ENCODE assay signal across 1 cellular context in the genomic region with DNA sequence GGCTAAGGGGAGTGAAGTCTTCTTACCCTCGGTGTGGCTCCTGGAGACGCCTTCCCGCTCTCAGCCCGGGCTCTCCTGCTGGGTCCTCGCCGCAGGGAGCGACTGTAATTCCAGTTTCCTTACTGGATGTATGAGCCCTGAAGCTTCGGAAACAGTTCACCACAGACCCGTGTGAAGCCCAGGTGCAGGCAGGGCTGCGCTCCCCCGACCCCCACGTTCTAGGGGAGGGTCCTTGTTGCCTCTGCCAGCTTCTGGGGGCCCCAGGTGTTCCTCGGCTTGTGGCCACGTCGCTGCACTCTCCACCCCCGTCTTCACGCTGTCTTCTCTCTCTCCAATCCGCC.
TF ChIP-seq lines count a peak whose summit lies in the region.

No MANE protein-coding gene starts in this region.

TF ChIP-seq in SK-N-SH, 30 proteins besides CTCF, POLR2A, EP300 and RAD21 (continued from another document):
- no peak for TF ChIP-seq TAF1 (IDR thresholded peaks at IDR 0.05; ENCODE audit: borderline replicate concordance, low read depth, low read length)
- no peak for TF ChIP-seq IRF3 (IDR thresholded peaks at IDR 0.05; ENCODE audit: low read depth, low read length)
- no peak for TF ChIP-seq RCOR1 (IDR thresholded peaks at IDR 0.05; ENCODE audit: low read length)
- TF ChIP-seq YY1 (IDR thresholded peaks at IDR 0.05; ENCODE audit: low read depth) = no peak
